Comparison of ENCODE assay signal across 16 cellular contexts in the genomic region with DNA sequence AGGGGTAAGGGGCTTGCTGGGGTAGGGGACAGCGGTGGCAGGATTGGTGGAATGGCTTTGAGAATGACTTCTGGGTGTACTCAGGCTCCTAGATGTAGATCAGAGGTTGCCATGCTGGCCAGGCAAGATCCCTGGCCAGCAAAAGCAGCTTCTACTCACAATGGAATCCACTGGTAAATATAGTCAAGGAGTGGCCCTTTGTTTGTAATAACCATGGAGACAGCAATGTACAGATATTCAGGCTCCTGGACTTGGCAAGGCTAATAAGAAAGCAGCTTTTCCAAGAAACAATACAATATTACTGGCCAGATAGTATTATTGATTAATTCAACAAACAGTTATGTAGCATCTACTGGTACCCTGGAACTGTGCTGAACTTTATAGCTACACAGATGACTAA. TPM values are rescaled to one million over a fixed set of nuclear protein-coding genes. Genes with fewer than 3 reads are reported as not detected.
DNase-seq lines count a peak whose midpoint lies in the region; ATAC-seq and TF ChIP-seq lines count a peak whose summit lies in the region.
"Had no signal": no experiment of that assay in that cellular context is flagged by ENCODE, and none has a peak within 500 bp of the region (broad histone marks: within the 10 kb centered on the region; RNA-seq: fewer than 3 reads in every experiment).

No MANE protein-coding gene starts in this region.

- H3K9me3 ChIP-seq in PC-9 (ENCODE audit: insufficient read depth, low read depth) (no peaks in the 10 kb centered on the region), esophagus (ENCODE audit: control insufficient read depth in 2 of 2, insufficient read depth in 1 of 2, low read depth in 1 of 2, low read length in 1 of 2) (peaks cover 0 to 2% of the 10 kb centered on the region in 2 donors), prostate gland (no peaks in the 10 kb centered on the region)
- H3K9me3 ChIP-seq: BLaER1 treated with 17β-estradiol and CSF1 and Interleukin-3, amounts not matched to agents 10 nM and 100 nM had no signal

- peak overlapping the region; percentile 21 for H3K27ac ChIP-seq in PC-9
- peak overlapping the region; percentile 82 to 83 for H3K27ac ChIP-seq in esophagus (ENCODE audit: low read depth in 2 of 2, low read length in 1 of 2)
- peak overlapping the region in 1 of 2 donors; percentile 80 for H3K27ac ChIP-seq in prostate gland
- H3K27ac ChIP-seq: BLaER1 treated with 17β-estradiol and CSF1 and Interleukin-3, amounts not matched to agents 10 nM and 100 nM; GM23248 had no signal

- peak; percentile 42 for ATAC-seq in Right ventricle myocardium inferior
- no peak for ATAC-seq in GM21423 (IDR thresholded peaks at IDR 0.05; ENCODE audit: unreplicated experiment)
- no peak for ATAC-seq in HG02623 (IDR thresholded peaks at IDR 0.05; ENCODE audit: unreplicated experiment)
- ATAC-seq: CD8-positive, alpha-beta T cell; HCT116 had no signal

- H3K36me3 ChIP-seq in PC-9 (ENCODE audit: low read depth): no peaks in the 10 kb centered on the region
- H3K36me3 ChIP-seq in esophagus (ENCODE audit: control insufficient read depth in 2 of 2, insufficient read depth in 2 of 2, low read length in 1 of 2): no peaks in the 10 kb centered on the region
- no peaks in the 10 kb centered on the region for H3K36me3 ChIP-seq in prostate gland
- H3K36me3 ChIP-seq: BLaER1 treated with 17β-estradiol and CSF1 and Interleukin-3, amounts not matched to agents 10 nM and 100 nM had no signal

- no TSS peak for BruUV-seq in PC-9 (replicated peaks; lab: Mats Ljungman, UMichigan)

- no peak for TF ChIP-seq POLR2A in prostate gland (IDR thresholded peaks at IDR 0.05)

- intact Hi-C loops in Right ventricle myocardium inferior (cut with DNase I): no loop called here
- intact Hi-C loops in cardiac septum (cut with DNase I): no loop called here
- intact Hi-C loops in PC-9 (cut with micrococcal nuclease; ENCODE audit: unreplicated experiment): no loop called here
- intact Hi-C loops in prostate gland (cut with DNase I): no loop called here

- CTCF ChIA-PET in PC-9 (lab: Charles Lee): interaction anchor here (1.5 kb wide), 1 partner anchor 54 kb away, joined by 3 read pairs; no protein-coding TSS in a partner anchor

- no peaks in the 10 kb centered on the region for H3K27me3 ChIP-seq in PC-9 (ENCODE audit: insufficient read depth, low read depth)
- no peaks in the 10 kb centered on the region for H3K27me3 ChIP-seq in esophagus (ENCODE audit: control insufficient read depth in 1 of 2, insufficient read depth in 2 of 2, low read length in 2 of 2)
- H3K27me3 ChIP-seq in prostate gland (replicated peaks; ENCODE audit: insufficient read depth): no peaks in the 10 kb centered on the region
- H3K27me3 ChIP-seq: BLaER1 treated with 17β-estradiol and CSF1 and Interleukin-3, amounts not matched to agents 10 nM and 100 nM had no signal

- H3K4me3 ChIP-seq in PC-9 (no peak overlapping the region), esophagus (ENCODE audit: low read depth in 1 of 2, low read length in 2 of 2) (no peak overlapping the region), prostate gland (peak overlapping the region in 1 of 2 donors; percentile 7)
- H3K4me3 ChIP-seq: BLaER1 treated with 17β-estradiol and CSF1 and Interleukin-3, amounts not matched to agents 10 nM and 100 nM; GM23248 had no signal

- no peaks in the 10 kb centered on the region for H4K20me1 ChIP-seq in PC-9 (ENCODE audit: insufficient read depth)
- H4K20me1 ChIP-seq: BLaER1 treated with 17β-estradiol and CSF1 and Interleukin-3, amounts not matched to agents 10 nM and 100 nM had no signal

- 82 to 100% methylated on average over 1 of the region's 1 CpG for WGBS in esophagus, 2 donors
- WGBS in prostate gland: 88% methylated on average over 1 of the region's 1 CpG

- H2AFZ ChIP-seq in PC-9: no peak overlapping the region
- H2AFZ ChIP-seq: GM23248 had no signal

- DNase-seq in Right ventricle myocardium inferior (ENCODE audit: missing footprints) (no peak), cardiac septum (ENCODE audit: low spot score) (no peak), PC-9 (peak in 1 of 2 experiments; percentile 85), prostate gland (ENCODE audit: low spot score) (peak; percentile 40), globus pallidus (ENCODE audit: low spot score) (no peak)
- DNase-seq: Calu3; CD8-positive, alpha-beta T cell; GM23248; H7; HFFc6 had no signal

- TF ChIP-seq CTCF in PC-9 (conservative IDR thresholded peaks at IDR 0.05) (no peak), prostate gland (IDR thresholded peaks at IDR 0.05) (no peak)

- peaks cover 38% of the 10 kb centered on the region for H3K4me1 ChIP-seq in PC-9 (replicated peaks; ENCODE audit: insufficient read depth)
- H3K4me1 ChIP-seq in esophagus (ENCODE audit: control insufficient read depth in 2 of 2, insufficient read depth in 2 of 2, low read length in 1 of 2): peaks cover 2 to 5% of the 10 kb centered on the region in 2 donors
- H3K4me1 ChIP-seq in prostate gland (replicated peaks): no peaks in the 10 kb centered on the region

- H3F3A ChIP-seq in PC-9 (ENCODE audit: insufficient read depth, low read depth): no peaks in the 10 kb centered on the region

- no peaks in the 10 kb centered on the region; the same call in 1 of the 2 replicates for H3K9me2 ChIP-seq in PC-9 (ENCODE audit: insufficient read depth)

- H3K79me2 ChIP-seq in PC-9 (ENCODE audit: low read depth): no peaks in the 10 kb centered on the region

- POLR2A ChIA-PET in PC-9 (lab: Charles Lee; ENCODE audit: unreplicated experiment): interaction anchor here (1.0 kb wide), 1 partner anchor 54 kb away, joined by 4 read pairs; no protein-coding TSS in a partner anchor

- peak overlapping the region; percentile 68 for H3K4me2 ChIP-seq in PC-9
- H3K4me2 ChIP-seq: BLaER1 treated with 17β-estradiol and CSF1 and Interleukin-3, amounts not matched to agents 10 nM and 100 nM had no signal

RNA-seq across cellular contexts. Expression of a gene that starts 37.9 kb away (rescaled TPM):
- total RNA-seq in Right ventricle myocardium inferior (2.3 TPM), cardiac septum (0.54 TPM), PC-9 (2021) (0.68 and 1.1 TPM in 2 replicates), prostate gland (10 to 100 TPM; 11.0 to 30.6 TPM)
- 1 to 10 TPM; 2.6 to 3.8 TPM for polyA plus RNA-seq in esophagus
- total RNA-seq: A172, GM23248 had no signal
- polyA plus RNA-seq: GM23248 had no signal

RNA-seq across cellular contexts. Expression of a gene that starts 55.9 kb away (rescaled TPM):
- 40.5 TPM for total RNA-seq in Right ventricle myocardium inferior
- total RNA-seq in cardiac septum: 15.6 TPM
- 11.7 and 20.2 TPM in 2 replicates for total RNA-seq in PC-9 (2021)
- polyA plus RNA-seq in esophagus: 1 to 10 TPM; 2.2 TPM
- total RNA-seq in prostate gland: 10 to 100 TPM; 13.7 to 18.2 TPM

RNA-seq across cellular contexts. Expression of a gene that starts 56.0 kb away (rescaled TPM):
- total RNA-seq in Right ventricle myocardium inferior (13.2 TPM), cardiac septum (7.2 TPM), PC-9 (2021) (9.0 and 9.9 TPM in 2 replicates), prostate gland (10 to 100 TPM; 16.0 to 16.6 TPM)
- polyA plus RNA-seq in esophagus: 1 to 10 TPM; 5.1 to 5.7 TPM
